In the genomic region with DNA sequence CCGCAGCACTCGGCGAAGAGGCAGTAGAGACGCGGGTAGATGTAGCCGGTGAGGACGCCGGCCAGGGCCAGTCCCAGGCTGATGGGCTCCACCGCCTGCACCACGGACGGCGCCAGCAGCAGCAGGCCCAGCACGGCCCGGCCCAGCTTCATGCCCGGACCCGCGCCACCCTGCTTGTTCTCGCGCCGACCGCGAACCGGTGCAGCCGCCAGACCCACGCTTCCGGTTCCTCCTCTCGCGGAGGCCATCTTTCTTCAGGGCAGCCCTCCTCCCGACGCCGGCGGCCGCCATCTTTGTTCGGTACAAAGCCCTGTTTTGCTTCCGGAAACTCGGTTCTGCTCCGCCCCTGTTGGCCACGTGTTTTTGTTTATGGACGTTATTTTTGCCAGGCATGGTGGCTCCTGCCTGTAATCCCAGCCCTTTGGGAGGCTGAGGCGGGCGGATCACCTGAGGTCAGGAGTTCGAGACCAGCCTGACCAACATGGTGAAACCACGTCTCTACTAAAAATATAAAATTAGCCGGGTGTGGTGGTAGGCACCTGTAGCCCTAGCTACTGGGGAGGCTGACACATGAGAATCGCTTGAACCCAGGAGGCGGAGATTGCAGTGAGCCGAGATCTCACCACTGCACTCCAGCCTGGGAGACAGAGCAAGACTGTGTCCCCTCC, we compare ENCODE assay signal across 1 cellular context.
TF ChIP-seq lines count a peak whose summit lies in the region.

Gene TOR1A (minus strand): TSS at position 203 of the 668 bp plus-strand sequence. CDS start 51 bp downstream, at position 152.

TF ChIP-seq in HEK293, 187 proteins besides CTCF, POLR2A, EP300 and RAD21 (continued from another document and continues in another):
- TF ChIP-seq TSHZ1 (tag by site-specific recombination; IDR thresholded peaks at IDR 0.05; ENCODE audit: borderline replicate concordance) (no peak), ZNF266 (tag by site-specific recombination; IDR thresholded peaks at IDR 0.05; ENCODE audit: low read depth) (no peak), ZNF112 (tag by site-specific recombination; IDR thresholded peaks at IDR 0.05) (no peak), ZFP69B (tag by site-specific recombination; IDR thresholded peaks at IDR 0.05) (peak; percentile 68; the same call in 1 of the 2 replicates), ZNF239 (tag by site-specific recombination; IDR thresholded peaks at IDR 0.05) (no peak), ZNF792 (tag by site-specific recombination; IDR thresholded peaks at IDR 0.05) (0 out of 2 replicates have a peak, but pooled peaks have one; percentile 59), YY2 (tag by site-specific recombination; IDR thresholded peaks at IDR 0.05) (peak; percentile 98), ZNF426 (tag by site-specific recombination; IDR thresholded peaks at IDR 0.05) (no peak), ZNF350 (tag by site-specific recombination; IDR thresholded peaks at IDR 0.05) (no peak), ZNF16 (tag by site-specific recombination; IDR thresholded peaks at IDR 0.05; ENCODE audit: low read depth) (no peak), ZNF837 (tag by site-specific recombination; IDR thresholded peaks at IDR 0.05) (no peak), KLF7 (tag by site-specific recombination; IDR thresholded peaks at IDR 0.05; ENCODE audit: borderline replicate concordance) (peak; percentile 29; the same call in 1 of the 2 replicates), ZNF514 (tag by site-specific recombination; IDR thresholded peaks at IDR 0.05) (no peak), OSR2 (tag by site-specific recombination; IDR thresholded peaks at IDR 0.05) (no peak), ZNF423 (tag by site-specific recombination; IDR thresholded peaks at IDR 0.05) (no peak), ZSCAN16 (tag by site-specific recombination; IDR thresholded peaks at IDR 0.05) (no peak), FEZF1 (tag by site-specific recombination; IDR thresholded peaks at IDR 0.05) (no peak), ZNF221 (tag by site-specific recombination; IDR thresholded peaks at IDR 0.05; ENCODE audit: borderline replicate concordance) (no peak), ZNF529 (tag by site-specific recombination; IDR thresholded peaks at IDR 0.05; ENCODE audit: insufficient replicate concordance) (no peak), ZNF223 (tag by site-specific recombination; IDR thresholded peaks at IDR 0.05) (peak; percentile 73; the same call in 1 of the 2 replicates), ZNF704 (tag by site-specific recombination; IDR thresholded peaks at IDR 0.05) (no peak), RBAK (tag by site-specific recombination; IDR thresholded peaks at IDR 0.05) (no peak), ZBTB21 (tag by site-specific recombination; IDR thresholded peaks at IDR 0.05) (peak; percentile 54; the same call in 1 of the 2 replicates), ZNF701 (tag by site-specific recombination; IDR thresholded peaks at IDR 0.05) (no peak), ZNF341 (tag by site-specific recombination; IDR thresholded peaks at IDR 0.05; ENCODE audit: low read depth) (no peak), ZNF621 (tag by site-specific recombination; IDR thresholded peaks at IDR 0.05) (no peak), ZNF660 (tag by site-specific recombination; IDR thresholded peaks at IDR 0.05) (peak; percentile 80), ZBTB44 (tag by site-specific recombination; IDR thresholded peaks at IDR 0.05) (no peak), ZIC2 (tag by site-specific recombination; IDR thresholded peaks at IDR 0.05) (no peak), ZNF501 (tag by site-specific recombination; IDR thresholded peaks at IDR 0.05) (peak; percentile 86), ZNF248 (tag by site-specific recombination; IDR thresholded peaks at IDR 0.05) (no peak), ZNF560 (tag by site-specific recombination; IDR thresholded peaks at IDR 0.05; ENCODE audit: borderline replicate concordance) (no peak), ZNF24 (tag by site-specific recombination; IDR thresholded peaks at IDR 0.05) (peak; percentile 82), ZNF366 (tag by site-specific recombination; conservative IDR thresholded peaks at IDR 0.05) (no peak; the same call in 1 of the 2 replicates), ZNF433 (tag by site-specific recombination; IDR thresholded peaks at IDR 0.05; ENCODE audit: low read depth) (no peak), HIC1 (tag by site-specific recombination; IDR thresholded peaks at IDR 0.05) (peak; percentile 76)
- TF ChIP-seq, protein P1, sequence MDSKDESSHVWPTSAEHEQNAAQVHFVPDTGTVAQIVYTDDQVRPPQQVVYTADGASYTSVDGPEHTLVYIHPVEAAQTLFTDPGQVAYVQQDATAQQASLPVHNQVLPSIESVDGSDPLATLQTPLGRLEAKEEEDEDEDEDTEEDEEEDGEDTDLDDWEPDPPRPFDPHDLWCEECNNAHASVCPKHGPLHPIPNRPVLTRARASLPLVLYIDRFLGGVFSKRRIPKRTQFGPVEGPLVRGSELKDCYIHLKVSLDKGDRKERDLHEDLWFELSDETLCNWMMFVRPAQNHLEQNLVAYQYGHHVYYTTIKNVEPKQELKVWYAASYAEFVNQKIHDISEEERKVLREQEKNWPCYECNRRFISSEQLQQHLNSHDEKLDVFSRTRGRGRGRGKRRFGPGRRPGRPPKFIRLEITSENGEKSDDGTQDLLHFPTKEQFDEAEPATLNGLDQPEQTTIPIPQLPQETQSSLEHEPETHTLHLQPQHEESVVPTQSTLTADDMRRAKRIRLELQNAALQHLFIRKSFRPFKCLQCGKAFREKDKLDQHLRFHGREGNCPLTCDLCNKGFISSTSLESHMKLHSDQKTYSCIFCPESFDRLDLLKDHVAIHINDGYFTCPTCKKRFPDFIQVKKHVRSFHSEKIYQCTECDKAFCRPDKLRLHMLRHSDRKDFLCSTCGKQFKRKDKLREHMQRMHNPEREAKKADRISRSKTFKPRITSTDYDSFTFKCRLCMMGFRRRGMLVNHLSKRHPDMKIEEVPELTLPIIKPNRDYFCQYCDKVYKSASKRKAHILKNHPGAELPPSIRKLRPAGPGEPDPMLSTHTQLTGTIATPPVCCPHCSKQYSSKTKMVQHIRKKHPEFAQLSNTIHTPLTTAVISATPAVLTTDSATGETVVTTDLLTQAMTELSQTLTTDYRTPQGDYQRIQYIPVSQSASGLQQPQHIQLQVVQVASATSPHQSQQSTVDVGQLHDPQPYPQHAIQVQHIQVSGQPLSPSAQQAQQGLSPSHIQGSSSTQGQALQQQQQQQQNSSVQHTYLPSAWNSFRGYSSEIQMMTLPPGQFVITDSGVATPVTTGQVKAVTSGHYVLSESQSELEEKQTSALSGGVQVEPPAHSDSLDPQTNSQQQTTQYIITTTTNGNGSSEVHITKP (tag by site-specific recombination; IDR thresholded peaks at IDR 0.05): peak; percentile 55; the same call in 1 of the 2 replicates
- TF ChIP-seq, protein P2, sequence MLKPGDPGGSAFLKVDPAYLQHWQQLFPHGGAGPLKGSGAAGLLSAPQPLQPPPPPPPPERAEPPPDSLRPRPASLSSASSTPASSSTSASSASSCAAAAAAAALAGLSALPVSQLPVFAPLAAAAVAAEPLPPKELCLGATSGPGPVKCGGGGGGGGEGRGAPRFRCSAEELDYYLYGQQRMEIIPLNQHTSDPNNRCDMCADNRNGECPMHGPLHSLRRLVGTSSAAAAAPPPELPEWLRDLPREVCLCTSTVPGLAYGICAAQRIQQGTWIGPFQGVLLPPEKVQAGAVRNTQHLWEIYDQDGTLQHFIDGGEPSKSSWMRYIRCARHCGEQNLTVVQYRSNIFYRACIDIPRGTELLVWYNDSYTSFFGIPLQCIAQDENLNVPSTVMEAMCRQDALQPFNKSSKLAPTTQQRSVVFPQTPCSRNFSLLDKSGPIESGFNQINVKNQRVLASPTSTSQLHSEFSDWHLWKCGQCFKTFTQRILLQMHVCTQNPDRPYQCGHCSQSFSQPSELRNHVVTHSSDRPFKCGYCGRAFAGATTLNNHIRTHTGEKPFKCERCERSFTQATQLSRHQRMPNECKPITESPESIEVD (tag by site-specific recombination; IDR thresholded peaks at IDR 0.05): no peak
- TF ChIP-seq, protein P3, sequence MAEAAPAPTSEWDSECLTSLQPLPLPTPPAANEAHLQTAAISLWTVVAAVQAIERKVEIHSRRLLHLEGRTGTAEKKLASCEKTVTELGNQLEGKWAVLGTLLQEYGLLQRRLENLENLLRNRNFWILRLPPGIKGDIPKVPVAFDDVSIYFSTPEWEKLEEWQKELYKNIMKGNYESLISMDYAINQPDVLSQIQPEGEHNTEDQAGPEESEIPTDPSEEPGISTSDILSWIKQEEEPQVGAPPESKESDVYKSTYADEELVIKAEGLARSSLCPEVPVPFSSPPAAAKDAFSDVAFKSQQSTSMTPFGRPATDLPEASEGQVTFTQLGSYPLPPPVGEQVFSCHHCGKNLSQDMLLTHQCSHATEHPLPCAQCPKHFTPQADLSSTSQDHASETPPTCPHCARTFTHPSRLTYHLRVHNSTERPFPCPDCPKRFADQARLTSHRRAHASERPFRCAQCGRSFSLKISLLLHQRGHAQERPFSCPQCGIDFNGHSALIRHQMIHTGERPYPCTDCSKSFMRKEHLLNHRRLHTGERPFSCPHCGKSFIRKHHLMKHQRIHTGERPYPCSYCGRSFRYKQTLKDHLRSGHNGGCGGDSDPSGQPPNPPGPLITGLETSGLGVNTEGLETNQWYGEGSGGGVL (tag by site-specific recombination; IDR thresholded peaks at IDR 0.05): no peak
- TF ChIP-seq, protein P4, sequence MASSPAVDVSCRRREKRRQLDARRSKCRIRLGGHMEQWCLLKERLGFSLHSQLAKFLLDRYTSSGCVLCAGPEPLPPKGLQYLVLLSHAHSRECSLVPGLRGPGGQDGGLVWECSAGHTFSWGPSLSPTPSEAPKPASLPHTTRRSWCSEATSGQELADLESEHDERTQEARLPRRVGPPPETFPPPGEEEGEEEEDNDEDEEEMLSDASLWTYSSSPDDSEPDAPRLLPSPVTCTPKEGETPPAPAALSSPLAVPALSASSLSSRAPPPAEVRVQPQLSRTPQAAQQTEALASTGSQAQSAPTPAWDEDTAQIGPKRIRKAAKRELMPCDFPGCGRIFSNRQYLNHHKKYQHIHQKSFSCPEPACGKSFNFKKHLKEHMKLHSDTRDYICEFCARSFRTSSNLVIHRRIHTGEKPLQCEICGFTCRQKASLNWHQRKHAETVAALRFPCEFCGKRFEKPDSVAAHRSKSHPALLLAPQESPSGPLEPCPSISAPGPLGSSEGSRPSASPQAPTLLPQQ (tag by site-specific recombination; IDR thresholded peaks at IDR 0.05): peak; percentile 74
